13 cellular contexts compared by ENCODE assay signal in the genomic region with DNA sequence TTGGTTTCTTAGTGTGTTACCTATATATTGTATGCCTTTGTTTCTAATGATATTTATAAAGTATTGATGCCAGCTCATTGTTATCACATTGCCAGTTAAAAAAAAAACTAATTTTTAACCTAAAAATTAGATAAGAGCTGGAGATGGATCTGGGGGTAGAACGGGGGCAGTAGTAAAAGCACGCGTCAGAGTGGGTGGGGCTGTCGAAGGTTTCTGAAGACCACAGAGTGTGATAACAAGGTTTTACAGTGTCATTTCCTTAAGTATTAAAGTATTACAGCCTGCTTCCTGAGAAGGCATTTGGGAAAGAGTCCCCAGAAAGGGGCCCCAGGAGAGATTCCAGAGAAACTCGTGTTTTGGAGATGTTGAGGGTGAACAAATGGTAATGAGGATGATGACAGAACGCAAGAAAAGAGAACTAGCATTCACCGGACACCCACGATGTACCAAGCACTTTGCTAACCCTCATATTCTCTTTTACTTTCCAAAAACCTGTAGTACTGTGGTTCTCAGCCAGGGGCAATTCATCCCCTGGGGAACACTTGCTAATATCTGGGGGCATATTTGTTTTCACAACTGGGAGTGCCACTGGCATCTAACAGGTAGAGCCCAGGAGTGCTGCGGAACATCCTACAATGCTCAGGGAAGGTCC. TPM values are rescaled to one million over a fixed set of nuclear protein-coding genes. Genes with fewer than 3 reads are reported as not detected.
DNase-seq lines count a peak whose midpoint lies in the region; ATAC-seq, FAIRE-seq and TF ChIP-seq lines count a peak whose summit lies in the region.
"Not testable (repeated sequence)": the region's sequence is repeated elsewhere in the genome, so short reads cannot be mapped to it uniquely, and the experiment has no call there.
"Had no signal": no experiment of that assay in that cellular context is flagged by ENCODE, and none has a peak within 500 bp of the region (broad histone marks: within the 10 kb centered on the region; RNA-seq: fewer than 3 reads in every experiment).

No MANE protein-coding gene starts in this region.

- not testable (repeated sequence) for H3K4me2 ChIP-seq in K562 (ENCODE audit: insufficient read depth, low read length)

- H3K9ac ChIP-seq in K562 (ENCODE audit: insufficient read depth in 1 of 2, low read depth in 2 of 2, low read length in 2 of 2), result not testable (repeated sequence)

- WGBS in K562 (ENCODE audit: insufficient coverage, low coverage, missing lambda C conversion rate), result 38% methylated on average over 3 of the region's 9 CpGs

- TF ChIP-seq CTCF in K562 (IDR thresholded peaks at IDR 0.05 in 2 of 3, conservative IDR thresholded peaks at IDR 0.05 in 1 of 3; ENCODE audit: insufficient read depth in 2 of 3, low read depth in 1 of 3, low read length in 3 of 3), result not testable (repeated sequence)

- ATAC-seq in GM18517 (IDR thresholded peaks at IDR 0.05; ENCODE audit: unreplicated experiment), result peak; percentile 48
- ATAC-seq in HG03439 (IDR thresholded peaks at IDR 0.05; ENCODE audit: unreplicated experiment), result peak; percentile 35
- peak; percentile 50 for ATAC-seq in T-helper 17 cell
- ATAC-seq in K562, result peak; percentile 74
- ATAC-seq in memory B cell (ENCODE audit: low read depth), result peak; percentile 50
- peak; percentile 73 to 80 for ATAC-seq in natural killer cell treated with Interleukin-12 subunit alpha and Interleukin-12 subunit beta and Interleukin-15 and Interleukin-18, amount 100 ng/mL, for 72 hours

- POLR2A ChIA-PET in K562 (lab: Yijun Ruan, JAX), result not testable (repeated sequence)

- intact Hi-C loops in K562 (cut with micrococcal nuclease), result not testable (repeated sequence)

- not testable (repeated sequence) for H2AFZ ChIP-seq in K562 (ENCODE audit: low read depth, low read length)

- H4K20me1 ChIP-seq in K562 (replicated peaks; ENCODE audit: control insufficient read depth, insufficient read depth, low read length), result not testable (repeated sequence)

- not testable (repeated sequence) for H3K4me1 ChIP-seq in K562 (replicated peaks in 1 of 2; ENCODE audit: control insufficient read depth in 2 of 2, insufficient read depth in 2 of 2, low read length in 2 of 2)

- not testable (repeated sequence) for H3K27ac ChIP-seq in K562 (ENCODE audit: extremely low read depth, low read depth, low read length)

- H3K27me3 ChIP-seq in K562 (ENCODE audit: control insufficient read depth in 2 of 2, insufficient read depth in 2 of 2, low read length in 2 of 2), result not testable (repeated sequence)

- not testable (repeated sequence) for TF ChIP-seq POLR2A in GM12891 (IDR thresholded peaks at IDR 0.05; ENCODE audit: low read depth, low read length); K562 (conservative IDR thresholded peaks at IDR 0.05)

- DNase-seq in GM12891 (ENCODE audit: insufficient read length, low spot score); T-helper 17 cell; K562 (ENCODE audit: extremely low read depth in 1 of 4, low spot score in 3 of 4); memory B cell (ENCODE audit: low spot score in 2 of 2); natural killer cell treated with Interleukin-12 subunit alpha and Interleukin-12 subunit beta and Interleukin-15 and Interleukin-18, amount 100 ng/mL, for 72 hours (ENCODE audit: low spot score): not testable (repeated sequence)

- not testable (repeated sequence) for H3K4me1 Mint-ChIP-seq in T-helper 17 cell; memory B cell; natural killer cell treated with Interleukin-12 subunit alpha and Interleukin-12 subunit beta and Interleukin-15 and Interleukin-18, amount 100 ng/mL, for 72 hours (ENCODE audit: low read depth in 2 of 2)

- in situ Hi-C loops in K562 (cut with MboI), result not testable (repeated sequence)

- H3K4me3 Mint-ChIP-seq in T-helper 17 cell; memory B cell; natural killer cell treated with Interleukin-12 subunit alpha and Interleukin-12 subunit beta and Interleukin-15 and Interleukin-18, amount 100 ng/mL, for 72 hours: not testable (repeated sequence)

- not testable (repeated sequence) for BruUV-seq in K562 (replicated peaks; lab: Mats Ljungman, UMichigan)

- CTCF ChIA-PET in K562 (lab: Yijun Ruan, JAX; ENCODE audit: low intra/inter-chr PET ratio), result not testable (repeated sequence)

- TF ChIP-seq RAD21 in K562 (CRISPR knock-in tag; conservative IDR thresholded peaks at IDR 0.05 in 1 of 2, IDR thresholded peaks at IDR 0.05 in 1 of 2), result not testable (repeated sequence)

- H3K9me3 Mint-ChIP-seq in memory B cell; natural killer cell treated with Interleukin-12 subunit alpha and Interleukin-12 subunit beta and Interleukin-15 and Interleukin-18, amount 100 ng/mL, for 72 hours: not testable (repeated sequence)

- FAIRE-seq in GM12891 (lab: Jason Lieb, UNC), result peak; percentile 79
- FAIRE-seq in K562 (lab: Jason Lieb, UNC), result not testable (repeated sequence)

- not testable (repeated sequence) for H3K27me3 Mint-ChIP-seq in T-helper 17 cell; memory B cell; natural killer cell treated with Interleukin-12 subunit alpha and Interleukin-12 subunit beta and Interleukin-15 and Interleukin-18, amount 100 ng/mL, for 72 hours

- H3K79me2 ChIP-seq in K562 (ENCODE audit: control insufficient read depth, insufficient read depth, low read length), result not testable (repeated sequence)

- H3K27ac Mint-ChIP-seq in T-helper 17 cell; memory B cell; natural killer cell treated with Interleukin-12 subunit alpha and Interleukin-12 subunit beta and Interleukin-15 and Interleukin-18, amount 100 ng/mL, for 72 hours: not testable (repeated sequence)

- not testable (repeated sequence) for H3K9me1 ChIP-seq in K562 (ENCODE audit: control insufficient read depth, insufficient read depth, low read length)

- H3K4me3 ChIP-seq in K562, result not testable (repeated sequence)

- not testable (repeated sequence) for H3K9me3 ChIP-seq in T-helper 17 cell (ENCODE audit: control insufficient read depth, low read length, poor library complexity, severe bottlenecking); K562 (replicated peaks; ENCODE audit: control insufficient read depth, insufficient read depth, low read depth, low read length)

- not testable (repeated sequence) for TF ChIP-seq EP300 in K562 (IDR thresholded peaks at IDR 0.05; ENCODE audit: low read length)

- not testable (repeated sequence) for H3K36me3 Mint-ChIP-seq in T-helper 17 cell (ENCODE audit: low read depth); memory B cell; natural killer cell treated with Interleukin-12 subunit alpha and Interleukin-12 subunit beta and Interleukin-15 and Interleukin-18, amount 100 ng/mL, for 72 hours

- H3K36me3 ChIP-seq in K562 (ENCODE audit: control insufficient read depth, insufficient read depth, low read length), result not testable (repeated sequence)

RNA-seq across cellular contexts. Expression of a gene that starts 1.2 kb away (rescaled TPM):
- polyA plus RNA-seq in GM12891 (2012; ENCODE audit: low read depth, missing spikeins), result 37.4 TPM
- total RNA-seq in T-helper 17 cell, result 1 to 10 TPM; 2.6 to 2.9 TPM
- total RNA-seq in K562 (2011; cell fraction: chromatin; rRNA removed; ENCODE audit: low replicate concordance), result 6.8 and 7.4 TPM in 2 replicates
- 5.1 and 7.0 TPM in 2 replicates for total RNA-seq in K562 (2011; cell fraction: nucleolus; rRNA removed)
- 7.6 and 9.9 TPM in 2 replicates for total RNA-seq in K562 (2011; cell fraction: nucleoplasm; rRNA removed)
- total RNA-seq in K562 (2014; rRNA removed), result 1.6 and 3.1 TPM in 2 replicates
- 3.1 and 3.3 TPM in 2 replicates for total RNA-seq in K562 (2014; rRNA removed; fragmentation: Illumina TruSeq; extraction: Trizol)
- total RNA-seq in K562 (2015; rRNA removed; fragmentation: Illumina TruSeq; extraction: Trizol), result 1.7 and 2.0 TPM in 2 replicates
- total RNA-seq in K562 (2021), result 2.4 and 3.1 TPM in 2 replicates
- 4.0 and 14.5 TPM in 2 replicates for polyA plus RNA-seq in K562 (2011; rRNA removed)
- 4.3 and 14.1 TPM in 2 replicates for polyA plus RNA-seq in K562 (2011; cell fraction: cytosol; rRNA removed)
- polyA plus RNA-seq in K562 (2011; cell fraction: nucleus; rRNA removed), result 10.8 and 35.5 TPM in 2 replicates
- polyA plus RNA-seq in K562 (2012), result 14.5 and 18.1 TPM in 2 replicates
- polyA plus RNA-seq in K562 (2014; fragmentation: Illumina TruSeq; extraction: Trizol), result 3.9 and 4.1 TPM in 2 replicates
- polyA plus RNA-seq in K562 (2014; fragmentation: Nextera tagmentation; extraction: Ambion mirVana), result 1 to 10 TPM; 6.4 to 8.9 TPM
- polyA plus RNA-seq in K562 (2014; rRNA removed), result 3.3 and 4.1 TPM in 2 replicates
- polyA minus RNA-seq in K562 (2011; rRNA and poly(A)+ RNA removed), result 3.1 and 8.7 TPM in 2 replicates
- polyA minus RNA-seq in K562 (2011; cell fraction: cytosol; rRNA and poly(A)+ RNA removed), result 0.86 and 1.5 TPM in 2 replicates
- 2.6 and 9.2 TPM in 2 replicates for polyA minus RNA-seq in K562 (2011; cell fraction: nucleus; rRNA and poly(A)+ RNA removed)
- 1 to 10 TPM in 1 of 2 donors, under 1 TPM in 1; 0.83 to 7.1 TPM for total RNA-seq in natural killer cell treated with Interleukin-12 subunit alpha and Interleukin-12 subunit beta and Interleukin-15 and Interleukin-18, amount 100 ng/mL, for 72 hours
- total RNA-seq: Caco-2, H1, HT-29, M059J had no signal
- polyA plus RNA-seq: A549 had no signal

RNA-seq across cellular contexts. Expression of a gene that starts 30.8 kb away (rescaled TPM):
- not detected for polyA plus RNA-seq in GM12891 (2012; ENCODE audit: low read depth, missing spikeins)
- total RNA-seq in T-helper 17 cell (under 1 TPM in 1 of 2 donors, not detected in 1; 0.37 TPM), K562 (2014; rRNA removed) (0.08 and 0.18 TPM in 2 replicates), K562 (2014; rRNA removed; fragmentation: Illumina TruSeq; extraction: Trizol) (0.40 and 0.54 TPM in 2 replicates), K562 (2015; rRNA removed; fragmentation: Illumina TruSeq; extraction: Trizol) (0.19 and 0.36 TPM in 2 replicates), K562 (2021) (0.11 and 0.49 TPM in 2 replicates)
- total RNA-seq in K562 (2011; cell fraction: chromatin; rRNA removed; ENCODE audit: low replicate concordance), result 1.4 and 2.2 TPM in 2 replicates
- total RNA-seq in K562 (2011; cell fraction: nucleolus; rRNA removed), result 1.3 and 2.0 TPM in 2 replicates
- 2.4 and 2.8 TPM in 2 replicates for total RNA-seq in K562 (2011; cell fraction: nucleoplasm; rRNA removed)
- polyA plus RNA-seq in K562 (2011; rRNA removed) (0.87 and 1.1 TPM in 2 replicates), K562 (2014; fragmentation: Illumina TruSeq; extraction: Trizol) (0.27 and 0.35 TPM in 2 replicates), K562 (2014; fragmentation: Nextera tagmentation; extraction: Ambion mirVana) (under 1 TPM; 0.41 TPM), K562 (2014; rRNA removed) (0.27 and 0.36 TPM in 2 replicates)
- polyA plus RNA-seq in K562 (2011; cell fraction: cytosol; rRNA removed), result 0.18 and 0.25 TPM in 2 replicates
- polyA plus RNA-seq in K562 (2011; cell fraction: nucleus; rRNA removed), result 0.95 and 1.6 TPM in 2 replicates
- polyA plus RNA-seq in K562 (2012), result 0.55 and 1.00 TPM in 2 replicates
- polyA minus RNA-seq in K562 (2011; rRNA and poly(A)+ RNA removed), result 1.1 and 1.4 TPM in 2 replicates
- polyA minus RNA-seq in K562 (2011; cell fraction: cytosol; rRNA and poly(A)+ RNA removed), result not detected in 2 replicates
- 0.94 and 2.4 TPM in 2 replicates for polyA minus RNA-seq in K562 (2011; cell fraction: nucleus; rRNA and poly(A)+ RNA removed)
- total RNA-seq in natural killer cell treated with Interleukin-12 subunit alpha and Interleukin-12 subunit beta and Interleukin-15 and Interleukin-18, amount 100 ng/mL, for 72 hours, result 1 to 10 TPM; 2.7 to 3.0 TPM
- total RNA-seq: Caco-2; CD4-positive, alpha-beta memory T cell; H1; HT-29 had no signal
- polyA plus RNA-seq: A549; CD4-positive, alpha-beta memory T cell; H1 had no signal

RNA-seq across cellular contexts. Expression of a gene that starts 45.2 kb away (rescaled TPM):
- polyA plus RNA-seq in GM12891 (2012; ENCODE audit: low read depth, missing spikeins), result 115 TPM
- total RNA-seq in T-helper 17 cell, result 1 to 10 TPM in 1 of 2 donors, not detected in 1; 3.5 TPM
- total RNA-seq in K562 (2011; cell fraction: chromatin; rRNA removed; ENCODE audit: low replicate concordance), result 0.60 and 0.76 TPM in 2 replicates
- total RNA-seq in K562 (2011; cell fraction: nucleolus; rRNA removed), result 0.53 and 1.2 TPM in 2 replicates
- total RNA-seq in K562 (2011; cell fraction: nucleoplasm; rRNA removed), result 0.88 and 2.4 TPM in 2 replicates
- total RNA-seq in K562 (2014; rRNA removed), result 0.09 and 1.0 TPM in 2 replicates
- 0.29 and 0.41 TPM in 2 replicates for total RNA-seq in K562 (2014; rRNA removed; fragmentation: Illumina TruSeq; extraction: Trizol)
- total RNA-seq in K562 (2015; rRNA removed; fragmentation: Illumina TruSeq; extraction: Trizol), result 0.36 and 0.45 TPM in 2 replicates
- total RNA-seq in K562 (2021), result 0.35 and 0.40 TPM in 2 replicates
- polyA plus RNA-seq in K562 (2011; rRNA removed), result 0.45 and 0.53 TPM in 2 replicates
- 0.63 and 0.78 TPM in 2 replicates for polyA plus RNA-seq in K562 (2011; cell fraction: cytosol; rRNA removed)
- polyA plus RNA-seq in K562 (2011; cell fraction: nucleus; rRNA removed), result 0.41 and 0.48 TPM in 2 replicates
- 0.98 and 8.8 TPM in 2 replicates for polyA plus RNA-seq in K562 (2012)
- polyA plus RNA-seq in K562 (2014; fragmentation: Illumina TruSeq; extraction: Trizol), result 0.55 and 0.68 TPM in 2 replicates
- under 1 TPM; 0.44 to 0.84 TPM for polyA plus RNA-seq in K562 (2014; fragmentation: Nextera tagmentation; extraction: Ambion mirVana)
- polyA plus RNA-seq in K562 (2014; rRNA removed), result 0.49 and 0.93 TPM in 2 replicates
- polyA minus RNA-seq in K562 (2011; rRNA and poly(A)+ RNA removed), result 0.18 TPM in 2 replicates
- polyA minus RNA-seq in K562 (2011; cell fraction: cytosol; rRNA and poly(A)+ RNA removed), result not detected in 2 replicates
- 0.27 and 0.44 TPM in 2 replicates for polyA minus RNA-seq in K562 (2011; cell fraction: nucleus; rRNA and poly(A)+ RNA removed)
- not detected for total RNA-seq in natural killer cell treated with Interleukin-12 subunit alpha and Interleukin-12 subunit beta and Interleukin-15 and Interleukin-18, amount 100 ng/mL, for 72 hours
- total RNA-seq: Caco-2; CD4-positive, alpha-beta memory T cell; H1; HT-29 had no signal
- polyA plus RNA-seq: H1 had no signal

RNA-seq across cellular contexts. Expression of a gene that starts 59.6 kb away (rescaled TPM):
- polyA plus RNA-seq in GM12891 (2012; ENCODE audit: low read depth, missing spikeins), result 4.9 TPM
- total RNA-seq in T-helper 17 cell, result under 1 TPM; 0.16 to 0.60 TPM
- 1.5 and 4.0 TPM in 2 replicates for total RNA-seq in K562 (2011; cell fraction: chromatin; rRNA removed; ENCODE audit: low replicate concordance)
- total RNA-seq in K562 (2011; cell fraction: nucleolus; rRNA removed), result 3.3 and 4.5 TPM in 2 replicates
- total RNA-seq in K562 (2011; cell fraction: nucleoplasm; rRNA removed), result 2.9 and 5.1 TPM in 2 replicates
- 2.8 and 5.1 TPM in 2 replicates for total RNA-seq in K562 (2014; rRNA removed)
- 1.2 and 1.4 TPM in 2 replicates for total RNA-seq in K562 (2014; rRNA removed; fragmentation: Illumina TruSeq; extraction: Trizol)
- total RNA-seq in K562 (2015; rRNA removed; fragmentation: Illumina TruSeq; extraction: Trizol), result 2.3 and 2.5 TPM in 2 replicates
- 2.4 and 3.1 TPM in 2 replicates for total RNA-seq in K562 (2021)
- polyA plus RNA-seq in K562 (2011; rRNA removed), result 1.2 and 1.3 TPM in 2 replicates
- polyA plus RNA-seq in K562 (2011; cell fraction: cytosol; rRNA removed), result 1.0 and 3.4 TPM in 2 replicates
- 3.2 and 8.8 TPM in 2 replicates for polyA plus RNA-seq in K562 (2011; cell fraction: nucleus; rRNA removed)
- 4.6 and 4.8 TPM in 2 replicates for polyA plus RNA-seq in K562 (2012)
- polyA plus RNA-seq in K562 (2014; fragmentation: Illumina TruSeq; extraction: Trizol), result 1.1 and 1.6 TPM in 2 replicates
- under 1 TPM; 0.20 to 0.25 TPM for polyA plus RNA-seq in K562 (2014; fragmentation: Nextera tagmentation; extraction: Ambion mirVana)
- polyA plus RNA-seq in K562 (2014; rRNA removed), result 2.1 and 4.6 TPM in 2 replicates
- polyA minus RNA-seq in K562 (2011; rRNA and poly(A)+ RNA removed), result 0.51 and 0.91 TPM in 2 replicates
- polyA minus RNA-seq in K562 (2011; cell fraction: cytosol; rRNA and poly(A)+ RNA removed), result 0.95 and 2.2 TPM in 2 replicates
- 1.9 and 3.6 TPM in 2 replicates for polyA minus RNA-seq in K562 (2011; cell fraction: nucleus; rRNA and poly(A)+ RNA removed)
- under 1 TPM; 0.24 to 0.42 TPM for total RNA-seq in natural killer cell treated with Interleukin-12 subunit alpha and Interleukin-12 subunit beta and Interleukin-15 and Interleukin-18, amount 100 ng/mL, for 72 hours
